34 cellular contexts compared by ENCODE assay signal in genomic region chr10:33652870-33653269, GRCh38.
"Had no signal": no experiment of that assay in that cellular context is flagged by ENCODE, and none has a peak within 500 bp of the region (broad histone marks: within the 10 kb centered on the region; RNA-seq: fewer than 3 reads in every experiment).

No MANE protein-coding gene starts in this region.

- H3K9me3 ChIP-seq: adrenal gland had no signal

- H3K4me3 ChIP-seq: adrenal gland, body of pancreas, breast epithelium had no signal

- ATAC-seq: activated CD4-positive, alpha-beta T cell treated with anti-CD3 and anti-CD28 coated beads for 36 hours; activated CD4-positive, CD25-positive, alpha-beta regulatory T cell treated with anti-CD3 and anti-CD28 coated beads, Interleukin-2, amount 50 U/mL, for 24 hours; activated CD8-positive, alpha-beta memory T cell treated with anti-CD3 and anti-CD28 coated beads, Interleukin-2, amount 10 ng/mL, durations not matched to agents 7 days and 5 days; activated CD8-positive, alpha-beta T cell treated with anti-CD3 and anti-CD28 coated beads, Interleukin-2, amount 10 ng/mL, durations not matched to agents 7 days and 5 days; activated naive CD4-positive, alpha-beta T cell treated with anti-CD3 and anti-CD28 coated beads, Interleukin-2, amount 50 U/mL, for 72 hours; activated T-cell treated with anti-CD3 and anti-CD28 coated beads, Interleukin-2, amount 50 U/mL, for 4 hours; activated T-cell treated with anti-CD3 and anti-CD28 coated beads, Interleukin-2, amount 50 U/mL, for 72 hours; activated T-helper 17 cell treated with anti-CD3 and anti-CD28 coated beads, Interleukin-2, amount 50 U/mL, for 72 hours; body of pancreas; WTC11 had no signal

- H3K36me3 ChIP-seq: adrenal gland, brain microvascular endothelial cell, breast epithelium had no signal

- H3K27ac ChIP-seq: adrenal gland, body of pancreas, brain microvascular endothelial cell, breast epithelium, VCaP had no signal

- H3K27me3 ChIP-seq: adrenal gland, body of pancreas, brain microvascular endothelial cell, breast epithelium had no signal

- H3K4me1 ChIP-seq: adrenal gland, body of pancreas, breast epithelium had no signal

- DNase-seq: activated CD4-positive, alpha-beta memory T cell treated with anti-CD3 and anti-CD28 coated beads, Interleukin-2, amount 10 ng/mL, durations not matched to agents 7 days and 5 days; activated CD4-positive, alpha-beta T cell treated with anti-CD3 and anti-CD28 coated beads for 1 hour; activated CD4-positive, alpha-beta T cell treated with anti-CD3 and anti-CD28 coated beads for 36 hours; activated CD4-positive, alpha-beta T cell treated with anti-CD3 and anti-CD28 coated beads for 48 hours; activated CD4-positive, alpha-beta T cell treated with anti-CD3 and anti-CD28 coated beads, Interleukin-2, amount 10 ng/mL, durations not matched to agents 7 days and 5 days; activated CD4-positive, alpha-beta T cell treated with anti-CD3 and anti-CD28 coated beads, Interleukin-2, amount 50 U/mL, for 48 hours; activated CD4-positive, CD25-positive, alpha-beta regulatory T cell; activated CD8-positive, alpha-beta memory T cell treated with anti-CD3 and anti-CD28 coated beads for 24 hours; activated CD8-positive, alpha-beta memory T cell treated with anti-CD3 and anti-CD28 coated beads, Interleukin-2, amount 10 ng/mL, durations not matched to agents 7 days and 5 days; activated CD8-positive, alpha-beta memory T cell treated with anti-CD3 and anti-CD28 coated beads, Interleukin-2, amount 50 U/mL, for 48 hours; activated CD8-positive, alpha-beta T cell treated with anti-CD3 and anti-CD28 coated beads, Interleukin-2, amount 10 ng/mL, durations not matched to agents 7 days and 5 days; activated effector memory CD4-positive, alpha-beta T cell treated with anti-CD3 and anti-CD28 coated beads, Interleukin-2, amount 50 U/mL, for 16 hours; activated gamma-delta T cell treated with Interleukin-2 at 50 U/mL for 16 hours; activated naive CD4-positive, alpha-beta T cell; activated naive CD4-positive, alpha-beta T cell treated with anti-CD3 and anti-CD28 coated beads for 36 hours; activated naive CD4-positive, alpha-beta T cell treated with anti-CD3 and anti-CD28 coated beads, Interleukin-2, amount 50 U/mL, for 16 hours; activated naive CD8-positive, alpha-beta T cell treated with anti-CD3 and anti-CD28 coated beads for 36 hours; activated T-cell treated with anti-CD3 and anti-CD28 coated beads, Interleukin-2, amount 50 U/mL, for 1 hour; activated T-cell treated with anti-CD3 and anti-CD28 coated beads, Interleukin-2, amount 50 U/mL, for 4 hours; activated T-cell treated with anti-CD3 and anti-CD28 coated beads, Interleukin-2, amount 50 U/mL, for 72 hours; adrenal gland; aorta; body of pancreas; central memory CD4-positive, alpha-beta T cell; T-helper 1 cell; T-helper 2 cell; T-helper 9 cell had no signal
